2 cellular contexts compared by ENCODE assay signal in genomic region chr3:37955918-37956317, GRCh38.
TF ChIP-seq lines count a peak whose summit lies in the region.

No MANE protein-coding gene starts in this region.

TF ChIP-seq in liver, 16 proteins besides CTCF, POLR2A, EP300 and RAD21:
- TF ChIP-seq RXRA (IDR thresholded peaks at IDR 0.05) = no peak
- TF ChIP-seq FOXA2 (IDR thresholded peaks at IDR 0.05) = no peak
- no peak for TF ChIP-seq HNF4G (IDR thresholded peaks at IDR 0.05)
- peak; percentile 11 for TF ChIP-seq MAX (IDR thresholded peaks at IDR 0.05)
- TF ChIP-seq FOXA1 (IDR thresholded peaks at IDR 0.05) = no peak
- no peak for TF ChIP-seq NR2F2 (IDR thresholded peaks at IDR 0.05)
- no peak for TF ChIP-seq ATF3 (IDR thresholded peaks at IDR 0.05)
- TF ChIP-seq EGR1 (IDR thresholded peaks at IDR 0.05; ENCODE audit: low read depth in 2 of 2) = peak in 1 of 2 donors; percentile 23
- no peak for TF ChIP-seq YY1 (IDR thresholded peaks at IDR 0.05)
- no peak for TF ChIP-seq JUND (IDR thresholded peaks at IDR 0.05)
- no peak for TF ChIP-seq SP1 (IDR thresholded peaks at IDR 0.05)
- TF ChIP-seq REST (IDR thresholded peaks at IDR 0.05) = no peak
- no peak for TF ChIP-seq GABPA (IDR thresholded peaks at IDR 0.05 in 1 of 2, conservative IDR thresholded peaks at IDR 0.05 in 1 of 2)
- no peak for TF ChIP-seq HNF4A (conservative IDR thresholded peaks at IDR 0.05)
- TF ChIP-seq TAF1 (conservative IDR thresholded peaks at IDR 0.05) = no peak

TF ChIP-seq in HepG2, 621 proteins besides CTCF, POLR2A, EP300 and RAD21:
- no peak for TF ChIP-seq ZSCAN29 (CRISPR knock-in tag; conservative IDR thresholded peaks at IDR 0.05)
- no peak for TF ChIP-seq GFI1 (CRISPR knock-in tag; IDR thresholded peaks at IDR 0.05; ENCODE audit: borderline replicate concordance)
- no peak for TF ChIP-seq MED1 (CRISPR knock-in tag; IDR thresholded peaks at IDR 0.05)
- TF ChIP-seq TFDP1 (CRISPR knock-in tag; IDR thresholded peaks at IDR 0.05; ENCODE audit: borderline replicate concordance) = no peak
- TF ChIP-seq ZNF614 (CRISPR knock-in tag; IDR thresholded peaks at IDR 0.05; ENCODE audit: borderline replicate concordance) = no peak
